Comparison of ENCODE assay signal across 11 cellular contexts in genomic region chr5:170634236-170634990, GRCh38.
DNase-seq lines count a peak whose midpoint lies in the region; ATAC-seq and TF ChIP-seq lines count a peak whose summit lies in the region.
"Had no signal": no experiment of that assay in that cellular context is flagged by ENCODE, and none has a peak within 500 bp of the region (broad histone marks: within the 10 kb centered on the region; RNA-seq: fewer than 3 reads in every experiment).

No MANE protein-coding gene starts in this region.

- H3K36me3 Mint-ChIP-seq in activated T-cell treated with anti-CD3 and anti-CD28 coated beads, Interleukin-2, amount 50 U/mL, for 4 hours (ENCODE audit: insufficient read depth), result no peaks in the 10 kb centered on the region
- no peaks in the 10 kb centered on the region for H3K36me3 Mint-ChIP-seq in WTC11
- H3K36me3 Mint-ChIP-seq: activated naive CD4-positive, alpha-beta T cell treated with anti-CD3 and anti-CD28 coated beads, Interleukin-2, amount 50 U/mL, for 72 hours had no signal

- peaks cover 14% of the 10 kb centered on the region for H3K27me3 Mint-ChIP-seq in activated T-cell treated with anti-CD3 and anti-CD28 coated beads, Interleukin-2, amount 50 U/mL, for 4 hours (ENCODE audit: low read depth)
- no peaks in the 10 kb centered on the region; the same call in 1 of the 2 replicates for H3K27me3 Mint-ChIP-seq in WTC11 (ENCODE audit: low read depth)

- H3K9ac ChIP-seq in iPS-20b (ENCODE audit: low read depth, low read length), result peak overlapping the region; percentile 11; the same call in 1 of the 2 replicates

- no peaks in the 10 kb centered on the region for H3K9me3 Mint-ChIP-seq in activated T-cell treated with anti-CD3 and anti-CD28 coated beads, Interleukin-2, amount 50 U/mL, for 4 hours
- H3K9me3 Mint-ChIP-seq in WTC11, result no peaks in the 10 kb centered on the region
- H3K9me3 Mint-ChIP-seq: activated naive CD4-positive, alpha-beta T cell treated with anti-CD3 and anti-CD28 coated beads, Interleukin-2, amount 50 U/mL, for 72 hours had no signal

- CTCF ChIA-PET in WTC11 (lab: Charles Lee), result interaction anchor here (0.7 to 5.1 kb wide), 32 partner anchors 9 to 675 kb away, joined by 3 to 47 read pairs (median 6); no protein-coding TSS in a partner anchor

- H3K4me1 ChIP-seq in iPS-20b (ENCODE audit: insufficient read depth, low read length) (peaks cover 12% of the 10 kb centered on the region; the same call in 1 of the 2 replicates), suprapubic skin (peaks cover 18% of the 10 kb centered on the region)

- no peak for TF ChIP-seq EP300 in suprapubic skin (IDR thresholded peaks at IDR 0.05)

- H3K36me3 ChIP-seq in iPS-20b (ENCODE audit: insufficient read depth, low read depth, low read length) (no peaks in the 10 kb centered on the region), suprapubic skin (no peaks in the 10 kb centered on the region)

- peak overlapping the region; percentile 86 for H3K27ac Mint-ChIP-seq in WTC11
- H3K27ac Mint-ChIP-seq: activated naive CD4-positive, alpha-beta T cell treated with anti-CD3 and anti-CD28 coated beads, Interleukin-2, amount 50 U/mL, for 72 hours had no signal

- H3K27ac ChIP-seq in iPS-20b (ENCODE audit: low read length) (no peak overlapping the region), suprapubic skin (peak overlapping the region; percentile 37)

- peak overlapping the region; percentile 37 for H3K4me3 Mint-ChIP-seq in activated T-cell treated with anti-CD3 and anti-CD28 coated beads, Interleukin-2, amount 50 U/mL, for 4 hours
- H3K4me3 Mint-ChIP-seq in WTC11, result peak overlapping the region; percentile 61

- TF ChIP-seq POLR2A in suprapubic skin (IDR thresholded peaks at IDR 0.05), result no peak

- no peaks in the 10 kb centered on the region for H3K27me3 ChIP-seq in iPS-20b (ENCODE audit: insufficient read depth, low read length)
- H3K27me3 ChIP-seq in suprapubic skin, result no peaks in the 10 kb centered on the region

- no peaks in the 10 kb centered on the region for H3K9me3 ChIP-seq in iPS-20b (ENCODE audit: insufficient read depth, low read depth, low read length)
- no peaks in the 10 kb centered on the region for H3K9me3 ChIP-seq in suprapubic skin

- no peak for ATAC-seq in activated T-cell treated with anti-CD3 and anti-CD28 coated beads, Interleukin-2, amount 50 U/mL, for 4 hours
- ATAC-seq in WTC11, result no peak

- H3K4me3 ChIP-seq in iPS-20b (ENCODE audit: low read length) (peak overlapping the region; percentile 55), suprapubic skin (no peak overlapping the region)

- POLR2A ChIA-PET in WTC11 (lab: Charles Lee), result no interaction called here

- DNase-seq in activated T-cell treated with anti-CD3 and anti-CD28 coated beads, Interleukin-2, amount 50 U/mL, for 4 hours, result no peak
- no peak for DNase-seq in activated T-cell treated with anti-CD3 and anti-CD28 coated beads, Interleukin-2, amount 50 U/mL, for 48 hours
- DNase-seq in WTC11 (ENCODE audit: low spot score) (no peak), suprapubic skin (ENCODE audit: low spot score in 2 of 2) (no peak), NCI-H187 treated with DMSO at 0.1 percent for 48 hours (lab: John Stamatoyannopoulos, UW) (no peak), cerebellum (ENCODE audit: low spot score) (no peak), NAMALWA (ENCODE audit: low spot score) (no peak)
- DNase-seq: activated CD4-positive, alpha-beta T cell treated with anti-CD3 and anti-CD28 coated beads, Interleukin-2, amount 50 U/mL, for 48 hours; NCI-H1105 had no signal

- peaks cover 20% of the 10 kb centered on the region for H3K4me1 Mint-ChIP-seq in activated T-cell treated with anti-CD3 and anti-CD28 coated beads, Interleukin-2, amount 50 U/mL, for 4 hours (ENCODE audit: low read depth)
- H3K4me1 Mint-ChIP-seq in WTC11, result peaks cover 49% of the 10 kb centered on the region

- TF ChIP-seq CTCF in WTC11 (IDR thresholded peaks at IDR 0.05), result no peak
- TF ChIP-seq CTCF in suprapubic skin (IDR thresholded peaks at IDR 0.05), result no peak

- WGBS in suprapubic skin, result 57% methylated on average over 6 of the region's 6 CpGs

TF ChIP-seq in WTC11, 78 proteins besides CTCF, POLR2A, EP300 and RAD21:
- TF ChIP-seq ZNF423 (CRISPR knock-in tag; IDR thresholded peaks at IDR 0.05), result no peak
- no peak for TF ChIP-seq MLX (CRISPR knock-in tag; IDR thresholded peaks at IDR 0.05)
- TF ChIP-seq EMX1 (CRISPR knock-in tag; IDR thresholded peaks at IDR 0.05), result no peak
- TF ChIP-seq ZNF671 (CRISPR knock-in tag; IDR thresholded peaks at IDR 0.05), result no peak
- TF ChIP-seq ZNF121 (CRISPR knock-in tag; IDR thresholded peaks at IDR 0.05), result no peak
- no peak for TF ChIP-seq ZNF512 (CRISPR knock-in tag; IDR thresholded peaks at IDR 0.05; ENCODE audit: borderline replicate concordance)
- no peak for TF ChIP-seq CDX4 (CRISPR knock-in tag; IDR thresholded peaks at IDR 0.05; ENCODE audit: borderline replicate concordance)
TF ChIP-seq in WTC11: peak in this region for 0.
